ENCODE assay signal across 24 cellular contexts in the genomic region with DNA sequence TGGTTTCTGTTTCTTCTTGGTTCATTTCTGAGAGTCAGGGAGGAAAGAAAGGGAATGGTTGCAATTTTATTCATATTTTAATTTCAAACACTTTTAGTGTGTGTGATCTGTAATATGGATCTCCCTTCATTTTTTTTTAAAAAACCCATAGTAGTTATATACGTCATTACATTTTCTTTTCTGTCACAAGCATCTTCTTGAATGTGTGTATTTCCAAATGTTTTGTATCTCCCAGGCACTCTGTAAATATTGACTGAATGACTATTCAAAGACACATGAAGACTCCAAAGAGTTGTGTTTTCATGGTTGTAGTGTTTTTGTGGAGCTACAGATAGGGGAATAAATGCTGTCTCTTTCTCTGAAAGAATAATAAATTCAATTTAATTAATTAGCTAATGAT. TPM values are rescaled to one million over a fixed set of nuclear protein-coding genes. Genes with fewer than 3 reads are reported as not detected.
A peak's percentile ranks its signal among the peaks of the same experiment; 100 is the strongest.
DNase-seq lines count a peak whose midpoint lies in the region; TF ChIP-seq lines count a peak whose summit lies in the region.
"Had no signal": no experiment of that assay in that cellular context is flagged by ENCODE, and none has a peak within 500 bp of the region (broad histone marks: within the 10 kb centered on the region; RNA-seq: fewer than 3 reads in every experiment).

No MANE protein-coding gene starts in this region.

- no peak overlapping the region for H4K8ac ChIP-seq in mesenchymal stem cell (ENCODE audit: low read length)

- intact Hi-C loops in tibial artery (cut with DNase I; ENCODE audit: low total_unique reads): no loop called here

- H3K9ac ChIP-seq in mesenchymal stem cell (ENCODE audit: low read length): no peak overlapping the region
- H3K9ac ChIP-seq: BLaER1 treated with 17β-estradiol and CSF1 and Interleukin-3, amounts not matched to agents 10 nM and 100 nM had no signal

- DNase-seq in DMS53 (lab: John Stamatoyannopoulos, UW) (peak; percentile 74), HuH-7.5 (ENCODE audit: low spot score) (peak; percentile 3), fibroblast of villous mesenchyme (ENCODE audit: low read depth) (peak; percentile 16), mesenchymal stem cell (peak; percentile 28), NCI-H82 treated with DMSO at 0.1 percent for 48 hours (lab: John Stamatoyannopoulos, UW; ENCODE audit: unreplicated experiment) (no peak), tibial artery (no peak), NCI-H2029 treated with DMSO at 0.1 percent for 48 hours (lab: John Stamatoyannopoulos, UW) (no peak)
- DNase-seq: CD4-positive, alpha-beta T cell; COR-L47; DMS79; EL; GDM1; GOT3; NCI-H1048; NCI-H1417; NCI-H1694; NCI-H2081; NCI-H2227 treated with DMSO at 0.1 percent for 48 hours; NCI-H526 treated with DMSO at 0.1 percent for 48 hours; SHP77 had no signal

- H2AK5ac ChIP-seq in mesenchymal stem cell (ENCODE audit: low read length, severe bottlenecking): no peak overlapping the region

- H3K4me3 ChIP-seq in fibroblast of villous mesenchyme (ENCODE audit: low read depth, low read length): no peak overlapping the region
- no peak overlapping the region for H3K4me3 ChIP-seq in mesenchymal stem cell (ENCODE audit: insufficient read depth in 1 of 2, low read depth in 1 of 2, low read length in 2 of 2)
- H3K4me3 ChIP-seq in tibial artery: no peak overlapping the region
- H3K4me3 ChIP-seq: BLaER1 treated with 17β-estradiol and CSF1 and Interleukin-3, amounts not matched to agents 10 nM and 100 nM; GM12878; HAP-1 had no signal

- no peak overlapping the region for H3K23ac ChIP-seq in mesenchymal stem cell (ENCODE audit: low read length in 2 of 2)

- no peak overlapping the region for H2BK5ac ChIP-seq in mesenchymal stem cell (ENCODE audit: low read depth, low read length, poor library complexity, severe bottlenecking)

- TF ChIP-seq CTCF in fibroblast of villous mesenchyme (IDR thresholded peaks at IDR 0.05; ENCODE audit: insufficient read depth, low read depth, low read length): no peak
- no peak for TF ChIP-seq CTCF in tibial artery (IDR thresholded peaks at IDR 0.05)

- no peaks in the 10 kb centered on the region for H3K9me3 ChIP-seq in mesenchymal stem cell (ENCODE audit: control insufficient read depth, low read length)
- H3K9me3 ChIP-seq in tibial artery: peaks cover 0 to 9% (median 0%) of the 10 kb centered on the region in 3 donors
- H3K9me3 ChIP-seq: BLaER1 treated with 17β-estradiol and CSF1 and Interleukin-3, amounts not matched to agents 10 nM and 100 nM; HAP-1 had no signal

- H3K27me3 ChIP-seq in mesenchymal stem cell (ENCODE audit: control insufficient read depth in 1 of 2, insufficient read depth in 1 of 2, low read length in 2 of 2) (no peaks in the 10 kb centered on the region), tibial artery (no peaks in the 10 kb centered on the region)
- H3K27me3 ChIP-seq: BLaER1 treated with 17β-estradiol and CSF1 and Interleukin-3, amounts not matched to agents 10 nM and 100 nM had no signal

- H3K18ac ChIP-seq in mesenchymal stem cell (ENCODE audit: low read depth in 1 of 2, low read length in 2 of 2): no peak overlapping the region

- no peak overlapping the region for H2BK120ac ChIP-seq in mesenchymal stem cell (ENCODE audit: low read depth, low read length)

- H3K4ac ChIP-seq in mesenchymal stem cell (ENCODE audit: low read depth in 1 of 2, low read length in 2 of 2): no peak overlapping the region

- H3K27ac ChIP-seq in mesenchymal stem cell (ENCODE audit: low read length, poor library complexity, severe bottlenecking) (no peak overlapping the region), tibial artery (no peak overlapping the region)
- H3K27ac ChIP-seq: BLaER1 treated with 17β-estradiol and CSF1 and Interleukin-3, amounts not matched to agents 10 nM and 100 nM; RWPE1 had no signal

- H3K36me3 ChIP-seq in mesenchymal stem cell (ENCODE audit: control insufficient read depth in 1 of 2, insufficient read depth in 2 of 2, low read depth in 1 of 2, low read length in 2 of 2) (no peaks in the 10 kb centered on the region), tibial artery (no peaks in the 10 kb centered on the region)
- H3K36me3 ChIP-seq: BLaER1 treated with 17β-estradiol and CSF1 and Interleukin-3, amounts not matched to agents 10 nM and 100 nM; HAP-1 had no signal

- H3K79me1 ChIP-seq in mesenchymal stem cell (replicated peaks; ENCODE audit: low read length, poor library complexity, severe bottlenecking): peaks cover 1% of the 10 kb centered on the region

- H4K91ac ChIP-seq in mesenchymal stem cell (ENCODE audit: low read length): no peak overlapping the region

- no peak overlapping the region for H2BK15ac ChIP-seq in mesenchymal stem cell (ENCODE audit: low read depth, poor library complexity, severe bottlenecking)

- H2AFZ ChIP-seq in mesenchymal stem cell (ENCODE audit: low read depth, low read length): no peak overlapping the region

- H3K4me1 ChIP-seq in mesenchymal stem cell (ENCODE audit: control insufficient read depth, insufficient read depth, low read depth, low read length): no peaks in the 10 kb centered on the region
- H3K4me1 ChIP-seq in tibial artery: peaks cover 0 to 38% (median 1%) of the 10 kb centered on the region in 4 donors
- H3K4me1 ChIP-seq: BLaER1 treated with 17β-estradiol and CSF1 and Interleukin-3, amounts not matched to agents 10 nM and 100 nM had no signal

- no peak overlapping the region for H2BK12ac ChIP-seq in mesenchymal stem cell (ENCODE audit: low read length in 2 of 2)

- no CpG with 5 or more reads among the region's 1 CpG for WGBS in mesenchymal stem cell

- H3K4me2 ChIP-seq in mesenchymal stem cell (ENCODE audit: low read length, poor library complexity, severe bottlenecking): no peak overlapping the region
- H3K4me2 ChIP-seq: BLaER1 treated with 17β-estradiol and CSF1 and Interleukin-3, amounts not matched to agents 10 nM and 100 nM had no signal

- H3K14ac ChIP-seq in mesenchymal stem cell (ENCODE audit: low read length in 2 of 2): no peak overlapping the region

RNA-seq across cellular contexts. Expression of gene NECTIN3, which starts 35.4 kb away (rescaled TPM):
- total RNA-seq in fibroblast of villous mesenchyme: 89.5 and 140 TPM in 2 replicates
- polyA plus RNA-seq in mesenchymal stem cell (2013, experiment 1 of 2): 29.5 TPM
- polyA plus RNA-seq in mesenchymal stem cell (2013, experiment 2 of 2): 31.6 TPM
- polyA plus RNA-seq: GM12878 had no signal

Comparison
In these comparisons a context has a peak if more than half of its experiments do, and no peak if none do; other contexts are left out.
1. DNase-seq: peak in DMS53 (single experiment), HuH-7.5 (single experiment), fibroblast of villous mesenchyme (single experiment) and mesenchymal stem cell (single experiment); none in NCI-H82 treated with DMSO at 0.1 percent for 48 hours (single experiment), tibial artery (0 of 2) and NCI-H2029 treated with DMSO at 0.1 percent for 48 hours (single experiment).